ENCODE assay signal across 8 cellular contexts in genomic region chr14:73759714-73760597, GRCh38. TPM values are rescaled to one million over a fixed set of nuclear protein-coding genes. Genes with fewer than 3 reads are reported as not detected.
DNase-seq lines count a peak whose midpoint lies in the region; ATAC-seq and TF ChIP-seq lines count a peak whose summit lies in the region.

No MANE protein-coding gene starts in this region.

- H3K56ac ChIP-seq in H9 (ENCODE audit: insufficient read length, low read depth, low read length) = no peak overlapping the region

- H4K20me1 ChIP-seq in H9 (ENCODE audit: control insufficient read depth, insufficient read depth, insufficient read length) = no peaks in the 10 kb centered on the region

- peak overlapping the region; percentile 57 for H3K4me2 ChIP-seq in H9 (ENCODE audit: insufficient read depth, insufficient read length, low read length)

- peaks cover 3% of the 10 kb centered on the region; the same call in 1 of the 2 replicates for H3K4me1 ChIP-seq in H9 (ENCODE audit: insufficient read depth, low read length)
- peaks cover 44% of the 10 kb centered on the region for H3K4me1 ChIP-seq in RWPE2 (ENCODE audit: insufficient read depth, poor library complexity, severe bottlenecking)

- no peak overlapping the region for H2BK5ac ChIP-seq in H9 (ENCODE audit: insufficient read length, low read length)

- no peak overlapping the region; the same call in 1 of the 2 replicates for H3K4ac ChIP-seq in H9 (ENCODE audit: low read depth, low read length)

- no peaks in the 10 kb centered on the region for H3K79me1 ChIP-seq in H9 (ENCODE audit: insufficient read depth, low read depth, low read length, poor library complexity, severe bottlenecking)

- no CpG with 5 or more reads among the region's 93 CpGs for WGBS in H9 (ENCODE audit: extremely low coverage, insufficient read length, low lambda C conversion rate)

- DNase-seq in GDM1 (lab: John Stamatoyannopoulos, UW) (peak; percentile 90), H9 (peak; percentile 97), M059J (ENCODE audit: low read depth) (peak; percentile 98), RWPE2 (ENCODE audit: low spot score) (peak; percentile 98), fibroblast of pulmonary artery (ENCODE audit: low read depth) (peak; percentile 99), nephron progenitor cell (peak; percentile 95)
- peak; percentile 91 for DNase-seq in activated effector memory CD4-positive, alpha-beta T cell treated with Interleukin-2 at 50 U/mL for 16 hours
- DNase-seq in stimulated activated naive CD8-positive, alpha-beta T cell treated with anti-CD3 and anti-CD28 coated beads, Interleukin-15, Interleukin-2, amounts not matched to agents 100 U/mL and 50 U/mL, for 24 hours = peak; percentile 98

- no peak overlapping the region for H2AFZ ChIP-seq in H9 (ENCODE audit: low read length)

- H3K79me2 ChIP-seq in H9 (ENCODE audit: insufficient read depth, low read length) = no peaks in the 10 kb centered on the region

- H3K4me3 ChIP-seq in RWPE2 (ENCODE audit: severe bottlenecking) (peak overlapping the region; percentile 78), fibroblast of pulmonary artery (replicated peaks; ENCODE audit: low read depth, low read length) (peak overlapping the region; percentile 71)

- H3K27me3 ChIP-seq in H9 (ENCODE audit: insufficient read depth, low read length) (no peaks in the 10 kb centered on the region; the same call in 1 of the 2 replicates), RWPE2 (ENCODE audit: insufficient read depth, poor library complexity, severe bottlenecking) (no peaks in the 10 kb centered on the region)

- H3K36me3 ChIP-seq in RWPE2 (ENCODE audit: low read depth) = 0 out of 2 replicates have a peak, but pooled peaks cover 4% of the 10 kb centered on the region

- no peak overlapping the region for H3T11ph ChIP-seq in H9 (ENCODE audit: low read length)

- H3K9me3 ChIP-seq in H9 (ENCODE audit: control insufficient read depth, low read depth, low read length) = no peaks in the 10 kb centered on the region
- H3K9me3 ChIP-seq in RWPE2 (ENCODE audit: severe bottlenecking) = no peaks in the 10 kb centered on the region

- H2BK20ac ChIP-seq in H9 (ENCODE audit: low read depth, low read length, poor library complexity, severe bottlenecking) = no peak overlapping the region

- peak overlapping the region; percentile 75 to 89 for H3K4me3 Mint-ChIP-seq in H9
- H3K4me3 Mint-ChIP-seq in nephron progenitor cell = peak overlapping the region; percentile 86

- peaks cover 57% of the 10 kb centered on the region for H3K27me3 Mint-ChIP-seq in H9 (ENCODE audit: low read depth)
- H3K27me3 Mint-ChIP-seq in nephron progenitor cell (ENCODE audit: low read depth, poor library complexity) = no peaks in the 10 kb centered on the region

- peaks cover 14% of the 10 kb centered on the region for H3K23me2 ChIP-seq in H9 (ENCODE audit: insufficient read length, low read depth, low read length, poor library complexity, severe bottlenecking)

- H3K4me1 Mint-ChIP-seq in H9 = peaks cover 41 to 64% of the 10 kb centered on the region in 2 experiments
- H3K4me1 Mint-ChIP-seq in nephron progenitor cell = peaks cover 86% of the 10 kb centered on the region

- H3K36me3 Mint-ChIP-seq in H9 (ENCODE audit: insufficient read depth in 1 of 3, low read depth in 3 of 3) (no peaks in the 10 kb centered on the region), nephron progenitor cell (ENCODE audit: low read depth) (no peaks in the 10 kb centered on the region)

- H3K27ac ChIP-seq in H9 (ENCODE audit: insufficient read length, low read depth, low read length) (no peak overlapping the region), RWPE2 (ENCODE audit: poor library complexity, severe bottlenecking) (peak overlapping the region; percentile 99)

- H3K14ac ChIP-seq in H9 (ENCODE audit: insufficient read depth, low read length) = peak overlapping the region; percentile 95

- TF ChIP-seq CTCF in H9 (conservative IDR thresholded peaks at IDR 0.05) (no peak; the same call in 2 of the 3 replicates), RWPE2 (IDR thresholded peaks at IDR 0.05; ENCODE audit: poor library complexity, severe bottlenecking) (peak; percentile 18), fibroblast of pulmonary artery (IDR thresholded peaks at IDR 0.05; ENCODE audit: low read length, missing control alignments) (no peak), nephron progenitor cell (IDR thresholded peaks at IDR 0.05) (no peak)

- no peak overlapping the region for H4K5ac ChIP-seq in H9 (ENCODE audit: insufficient read length, low read depth, low read length)

- H2BK15ac ChIP-seq in H9 (ENCODE audit: low read depth, low read length) = no peak overlapping the region

- H2AK5ac ChIP-seq in H9 (ENCODE audit: insufficient read length, low read length) = no peak overlapping the region

- no peak overlapping the region for H3K23ac ChIP-seq in H9 (ENCODE audit: insufficient read length, low read depth, low read length)

- no peak overlapping the region for H4K8ac ChIP-seq in H9 (replicated peaks; ENCODE audit: insufficient read length, low read depth, low read length)

- H3K27ac Mint-ChIP-seq in H9 (peak overlapping the region; percentile 72 to 94 (median 82); a peak in 5 of 7 replicates), nephron progenitor cell (peak overlapping the region; percentile 98)

- peak overlapping the region; percentile 79 for H3K18ac ChIP-seq in H9 (ENCODE audit: insufficient read length, low read depth, low read length)

- no peak overlapping the region for H4K91ac ChIP-seq in H9 (ENCODE audit: insufficient read length, low read depth, low read length)

- no peak overlapping the region for H2BK120ac ChIP-seq in H9 (ENCODE audit: low read depth, low read length, poor library complexity, severe bottlenecking)

- H3K9me3 Mint-ChIP-seq in H9 = no peaks in the 10 kb centered on the region; a peak in 1 of 5 replicates
- H3K9me3 Mint-ChIP-seq in nephron progenitor cell = no peaks in the 10 kb centered on the region

- peak; percentile 76 for ATAC-seq in RWPE2 (ENCODE audit: low read depth)
- ATAC-seq in stimulated activated naive CD8-positive, alpha-beta T cell treated with anti-CD3 and anti-CD28 coated beads, Interleukin-15, Interleukin-2, amounts not matched to agents 100 U/mL and 50 U/mL, for 24 hours = peak; percentile 80

- H3K9ac ChIP-seq in H9 (ENCODE audit: extremely low read depth, insufficient read length, low read length) = peak overlapping the region; percentile 73

- no peak overlapping the region for H2BK12ac ChIP-seq in H9 (ENCODE audit: insufficient read length, low read depth, low read length)

RNA-seq across cellular contexts. Expression of gene PNMA1, which starts 45.8 kb away (rescaled TPM):
- total RNA-seq in H9 (2021) = 56.1 and 58.0 TPM in 2 replicates
- total RNA-seq in M059J (2014; rRNA removed; shearing (Covaris generic)) = 8.6 and 16.8 TPM in 2 replicates
